1 cellular context compared by ENCODE assay signal in genomic region chr11:126337121-126337471, GRCh38.
TF ChIP-seq lines count a peak whose summit lies in the region.

No MANE protein-coding gene starts in this region.

TF ChIP-seq in endothelial cell of umbilical vein, 7 proteins besides CTCF, POLR2A, EP300 and RAD21:
- TF ChIP-seq GATA2 (IDR thresholded peaks at IDR 0.05; ENCODE audit: insufficient read depth, insufficient read length, low read depth, low read length) (no peak), JUN (IDR thresholded peaks at IDR 0.05; ENCODE audit: borderline replicate concordance, insufficient read depth, insufficient read length, low read depth) (no peak), MYC (IDR thresholded peaks at IDR 0.05; ENCODE audit: low read depth, low read length) (no peak), FOS (IDR thresholded peaks at IDR 0.05; ENCODE audit: borderline replicate concordance, insufficient read depth, low read length) (no peak), POLR2AphosphoS5 (IDR thresholded peaks at IDR 0.05; ENCODE audit: insufficient read depth, low read depth, low read length) (no peak), EZH2 (IDR thresholded peaks at IDR 0.05; ENCODE audit: borderline replicate concordance, low read depth, low read length, severe bottlenecking) (no peak), MAX (IDR thresholded peaks at IDR 0.05; ENCODE audit: insufficient read depth, insufficient read length) (no peak)
